26 cellular contexts compared by ENCODE assay signal in genomic region chr4:147879676-147880075, GRCh38.
"Had no signal": no experiment of that assay in that cellular context is flagged by ENCODE, and none has a peak within 500 bp of the region (broad histone marks: within the 10 kb centered on the region; RNA-seq: fewer than 3 reads in every experiment).

No MANE protein-coding gene starts in this region.

- H3K4me3 Mint-ChIP-seq: activated B cell treated with CpG ODN at 0.5 μM for 24 hours; activated CD4-positive, alpha-beta memory T cell treated with anti-CD3 and anti-CD28 coated beads for 36 hours; activated CD4-positive, alpha-beta T cell treated with anti-CD3 and anti-CD28 coated beads, Interleukin-2, amount 10 ng/mL, durations not matched to agents 7 days and 5 days; activated naive CD4-positive, alpha-beta T cell treated with anti-CD3 and anti-CD28 coated beads for 36 hours; activated naive CD8-positive, alpha-beta T cell; activated T-helper 17 cell treated with anti-CD3 and anti-CD28 coated beads, Interleukin-2, amount 50 U/mL, for 72 hours; central memory CD8-positive, alpha-beta T cell; T-helper 17 cell had no signal

- H3K27ac Mint-ChIP-seq: activated B cell treated with CpG ODN at 0.5 μM for 24 hours; activated CD4-positive, alpha-beta memory T cell treated with anti-CD3 and anti-CD28 coated beads for 36 hours; activated CD4-positive, alpha-beta T cell treated with anti-CD3 and anti-CD28 coated beads, Interleukin-2, amount 10 ng/mL, durations not matched to agents 7 days and 5 days; activated naive CD4-positive, alpha-beta T cell treated with anti-CD3 and anti-CD28 coated beads for 36 hours; activated naive CD8-positive, alpha-beta T cell; activated T-helper 17 cell treated with anti-CD3 and anti-CD28 coated beads, Interleukin-2, amount 50 U/mL, for 72 hours had no signal

- DNase-seq: activated B cell treated with CpG ODN at 0.5 μM for 24 hours; activated CD4-positive, alpha-beta memory T cell treated with anti-CD3 and anti-CD28 coated beads for 36 hours; activated CD4-positive, alpha-beta T cell treated with anti-CD3 and anti-CD28 coated beads for 1 hour; activated CD4-positive, alpha-beta T cell treated with anti-CD3 and anti-CD28 coated beads, Interleukin-2, amount 10 ng/mL, durations not matched to agents 7 days and 5 days; activated gamma-delta T cell; activated naive CD4-positive, alpha-beta T cell treated with anti-CD3 and anti-CD28 coated beads for 36 hours; activated T-cell treated with anti-CD3 and anti-CD28 coated beads for 4 hours; activated T-cell treated with anti-CD3 and anti-CD28 coated beads, Interleukin-2, amount 50 U/mL, for 48 hours; amygdala; Karpas-422; MM.1S; NCI-H1105; NCI-H1436; NCI-H187; NCI-H2081; NCI-H446; NCI-H524; PC-3; SHP77; T-helper 17 cell; T-helper 9 cell had no signal

- H3K27ac ChIP-seq: SJSA1 had no signal

- H3K27me3 Mint-ChIP-seq: activated B cell treated with CpG ODN at 0.5 μM for 24 hours; activated CD4-positive, alpha-beta memory T cell treated with anti-CD3 and anti-CD28 coated beads for 36 hours; activated CD4-positive, alpha-beta T cell treated with anti-CD3 and anti-CD28 coated beads, Interleukin-2, amount 10 ng/mL, durations not matched to agents 7 days and 5 days; activated naive CD8-positive, alpha-beta T cell; activated T-helper 17 cell treated with anti-CD3 and anti-CD28 coated beads, Interleukin-2, amount 50 U/mL, for 72 hours; central memory CD8-positive, alpha-beta T cell; T-helper 17 cell had no signal

- ATAC-seq: activated T-helper 17 cell treated with anti-CD3 and anti-CD28 coated beads, Interleukin-2, amount 50 U/mL, for 72 hours; K562; PC-3; T-helper 17 cell had no signal

- H3K4me1 Mint-ChIP-seq: activated B cell treated with CpG ODN at 0.5 μM for 24 hours; activated CD4-positive, alpha-beta T cell treated with anti-CD3 and anti-CD28 coated beads, Interleukin-2, amount 10 ng/mL, durations not matched to agents 7 days and 5 days; activated T-helper 17 cell treated with anti-CD3 and anti-CD28 coated beads, Interleukin-2, amount 50 U/mL, for 72 hours; central memory CD8-positive, alpha-beta T cell; T-helper 17 cell had no signal
